In genomic region chr1:169106921-169107672, GRCh38 we compare ENCODE assay signal across 8 cellular contexts. TPM values are rescaled to one million over a fixed set of nuclear protein-coding genes. Genes with fewer than 3 reads are reported as not detected.
DNase-seq lines count a peak whose midpoint lies in the region; ATAC-seq and TF ChIP-seq lines count a peak whose summit lies in the region.

No MANE protein-coding gene starts in this region.

- CTCF ChIA-PET in CD8-positive, alpha-beta T cell (lab: Charles Lee), result interaction anchor here (1.8 to 2.5 kb wide), 2 partner anchors 10 to 11 kb away, joined by 5 to 7 read pairs; no protein-coding TSS in a partner anchor
- CTCF ChIA-PET in HEK293T (lab: Yijun Ruan, JAX), result interaction anchor here (0.9 kb wide), 1 partner anchor 504 kb away, joined by 3 read pairs; no protein-coding TSS in a partner anchor

- POLR2A ChIA-PET in CD8-positive, alpha-beta T cell (lab: Charles Lee), result interaction anchor here (0.6 to 1.1 kb wide), 2 partner anchors 12 to 23 kb away, joined by 3 to 4 read pairs; no protein-coding TSS in a partner anchor
- POLR2A ChIA-PET in HEK293T (lab: Yijun Ruan, JAX), result interaction anchor here (0.8 to 2.1 kb wide), 4 partner anchors 11 to 128 kb away, joined by 3 to 8 read pairs (median 4); no protein-coding TSS in a partner anchor

- H3K9me3 Mint-ChIP-seq in CD8-positive, alpha-beta T cell, result no peaks in the 10 kb centered on the region

- no peak overlapping the region for H3K27ac Mint-ChIP-seq in CD8-positive, alpha-beta T cell

- H3K36me3 ChIP-seq in CD8-positive, alpha-beta T cell (ENCODE audit: insufficient read depth, low read length), result no peaks in the 10 kb centered on the region
- peaks cover 23% of the 10 kb centered on the region for H3K36me3 ChIP-seq in RWPE2 (ENCODE audit: low read depth)
- H3K36me3 ChIP-seq in effector memory CD4-positive, alpha-beta T cell (ENCODE audit: control insufficient read depth, insufficient read depth, low read length), result no peaks in the 10 kb centered on the region
- peaks cover 10 to 11% of the 10 kb centered on the region in 2 donors for H3K36me3 ChIP-seq in mucosa of rectum (ENCODE audit: control insufficient read depth in 2 of 2, insufficient read depth in 2 of 2, low read length in 2 of 2)

- no peaks in the 10 kb centered on the region for H3K27me3 ChIP-seq in CD8-positive, alpha-beta T cell (ENCODE audit: insufficient read depth, low read length)
- H3K27me3 ChIP-seq in RWPE2 (ENCODE audit: insufficient read depth, poor library complexity, severe bottlenecking), result no peaks in the 10 kb centered on the region
- no peaks in the 10 kb centered on the region for H3K27me3 ChIP-seq in effector memory CD4-positive, alpha-beta T cell (replicated peaks; ENCODE audit: control insufficient read depth, insufficient read depth, low read length, poor library complexity, severe bottlenecking)
- H3K27me3 ChIP-seq in mucosa of rectum (ENCODE audit: control insufficient read depth in 2 of 2, insufficient read depth in 2 of 2, low read length in 2 of 2), result no peaks in the 10 kb centered on the region

- peaks cover 24% of the 10 kb centered on the region for H3K4me1 ChIP-seq in CD8-positive, alpha-beta T cell (ENCODE audit: insufficient read depth, low read length)
- peaks cover 34% of the 10 kb centered on the region for H3K4me1 ChIP-seq in RWPE2 (ENCODE audit: insufficient read depth, poor library complexity, severe bottlenecking)
- H3K4me1 ChIP-seq in effector memory CD4-positive, alpha-beta T cell (ENCODE audit: control insufficient read depth, insufficient read depth, low read length, poor library complexity, severe bottlenecking), result peaks cover 16% of the 10 kb centered on the region
- H3K4me1 ChIP-seq in mucosa of rectum (ENCODE audit: control insufficient read depth in 2 of 2, insufficient read depth in 2 of 2, low read length in 2 of 2), result peaks cover 48 to 60% of the 10 kb centered on the region in 2 donors

- peaks cover 2% of the 10 kb centered on the region for H3K36me3 Mint-ChIP-seq in CD8-positive, alpha-beta T cell

- peaks cover 33% of the 10 kb centered on the region for H3K4me1 Mint-ChIP-seq in CD8-positive, alpha-beta T cell (ENCODE audit: low read depth)

- H3K9ac ChIP-seq in mucosa of rectum (ENCODE audit: low read depth in 1 of 2, low read length in 2 of 2), result peak overlapping the region; percentile 83 to 94

- no peak overlapping the region for H3K27ac ChIP-seq in CD8-positive, alpha-beta T cell (ENCODE audit: low read depth, low read length)
- H3K27ac ChIP-seq in RWPE2 (ENCODE audit: poor library complexity, severe bottlenecking), result peak overlapping the region; percentile 96
- no peak overlapping the region for H3K27ac ChIP-seq in effector memory CD4-positive, alpha-beta T cell (ENCODE audit: insufficient read depth, low read length, poor library complexity, severe bottlenecking)
- H3K27ac ChIP-seq in mucosa of rectum (ENCODE audit: low read depth in 2 of 2, low read length in 2 of 2), result peak overlapping the region; percentile 85 to 92

- intact Hi-C loops in CD8-positive, alpha-beta T cell (cut with DNase I, micrococcal nuclease), result loop anchor here (1.0 to 10.0 kb wide), 11 partner anchors 260 to 1390 kb away; partner anchors contain the start of genes METTL18 (in 2 of the 2), NME7 (in 2 of the 2), BLZF1 (in 1 of the 2) and SFT2D2 (in 1 of the 2)

- ATAC-seq in CD8-positive, alpha-beta T cell, result no peak
- ATAC-seq in RWPE2 (ENCODE audit: low read depth), result no peak
- no peak for ATAC-seq in GM21825 (IDR thresholded peaks at IDR 0.05; ENCODE audit: unreplicated experiment)

- peak overlapping the region; percentile 21 for H3K4me3 ChIP-seq in CD8-positive, alpha-beta T cell (ENCODE audit: low read depth, low read length)
- H3K4me3 ChIP-seq in RWPE2 (ENCODE audit: severe bottlenecking), result peak overlapping the region; percentile 69
- H3K4me3 ChIP-seq in effector memory CD4-positive, alpha-beta T cell (ENCODE audit: insufficient read depth, low read depth, low read length, poor library complexity, severe bottlenecking), result peak overlapping the region; percentile 85
- peak overlapping the region; percentile 85 to 92 for H3K4me3 ChIP-seq in mucosa of rectum (ENCODE audit: low read length in 2 of 2)

- peaks cover 5% of the 10 kb centered on the region for H3K27me3 Mint-ChIP-seq in CD8-positive, alpha-beta T cell (ENCODE audit: low read depth)

- TF ChIP-seq CTCF in CD8-positive, alpha-beta T cell (IDR thresholded peaks at IDR 0.05), result no peak
- no peak for TF ChIP-seq CTCF in RWPE2 (IDR thresholded peaks at IDR 0.05; ENCODE audit: poor library complexity, severe bottlenecking)

- peak overlapping the region; percentile 84 for H3K4me3 Mint-ChIP-seq in CD8-positive, alpha-beta T cell

- no peak for DNase-seq in CD8-positive, alpha-beta T cell
- peak; percentile 33 for DNase-seq in HEK293T (ENCODE audit: extremely low spot score)
- no peak for DNase-seq in RWPE2 (ENCODE audit: low spot score)
- no peak for DNase-seq in effector memory CD4-positive, alpha-beta T cell
- DNase-seq in Ammon's horn (ENCODE audit: low spot score), result no peak
- DNase-seq in inferior parietal cortex (ENCODE audit: extremely low spot score), result no peak

- H3K9me3 ChIP-seq in CD8-positive, alpha-beta T cell (ENCODE audit: low read length), result no peaks in the 10 kb centered on the region
- H3K9me3 ChIP-seq in RWPE2 (ENCODE audit: severe bottlenecking) (no peaks in the 10 kb centered on the region), mucosa of rectum (ENCODE audit: control insufficient read depth in 2 of 2, low read length in 2 of 2) (no peaks in the 10 kb centered on the region)
- no peaks in the 10 kb centered on the region for H3K9me3 ChIP-seq in effector memory CD4-positive, alpha-beta T cell (ENCODE audit: control insufficient read depth, low read length)

TF ChIP-seq in HEK293T, 16 proteins besides CTCF, POLR2A, EP300 and RAD21:
- no peak for TF ChIP-seq L3MBTL2 (conservative IDR thresholded peaks at IDR 0.05)
- no peak for TF ChIP-seq LEF1 (IDR thresholded peaks at IDR 0.05; ENCODE audit: borderline replicate concordance)
- TF ChIP-seq ELF4 (IDR thresholded peaks at IDR 0.05), result no peak
- no peak for TF ChIP-seq ARNT (IDR thresholded peaks at IDR 0.05)
- no peak for TF ChIP-seq FOXK2 (IDR thresholded peaks at IDR 0.05)

RNA-seq across cellular contexts. Expression of gene ATP1B1, which starts 0.6 kb away (rescaled TPM):
- 1 to 10 TPM; 2.6 to 3.0 TPM for total RNA-seq in CD8-positive, alpha-beta T cell

Comparison
In these comparisons a context has a peak if more than half of its experiments do, and no peak if none do; other contexts are left out.
1. H3K27ac ChIP-seq: peak in RWPE2 (single experiment) and mucosa of rectum (2 of 2); none in CD8-positive, alpha-beta T cell (single experiment) and effector memory CD4-positive, alpha-beta T cell (single experiment).
2. H3K4me3 ChIP-seq: peak in every context shown above with its lines; median percentile 88 in mucosa of rectum; 85 in effector memory CD4-positive, alpha-beta T cell; 69 in RWPE2; 21 in CD8-positive, alpha-beta T cell.